ENCODE assay signal across 9 cellular contexts in genomic region chr12:104699489-104700194, GRCh38.
A peak's percentile ranks its signal among the peaks of the same experiment; 100 is the strongest.
DNase-seq lines count a peak whose midpoint lies in the region; ATAC-seq and TF ChIP-seq lines count a peak whose summit lies in the region.
"Had no signal": no experiment of that assay in that cellular context is flagged by ENCODE, and none has a peak within 500 bp of the region (broad histone marks: within the 10 kb centered on the region; RNA-seq: fewer than 3 reads in every experiment).

No MANE protein-coding gene starts in this region.

- DNase-seq in activated T-cell treated with anti-CD3 and anti-CD28 coated beads for 48 hours (ENCODE audit: low read depth) (peak; percentile 25), activated T-cell treated with anti-CD3 and anti-CD28 coated beads for 4 hours (no peak), sciatic nerve (ENCODE audit: low spot score) (peak; percentile 28), anterior cingulate cortex (lab: John Stamatoyannopoulos, UW) (no peak), NCI-H128 (lab: John Stamatoyannopoulos, UW; ENCODE audit: unreplicated experiment) (no peak)
- DNase-seq: NCI-H226 had no signal

- intact Hi-C loops in sciatic nerve (cut with DNase I), result loop anchor here (5.0 kb wide), 1 partner anchor 1873 kb away; no protein-coding TSS in a partner anchor

- ATAC-seq in GM21723 (IDR thresholded peaks at IDR 0.05; ENCODE audit: unreplicated experiment) (peak; percentile 77), SK-N-SH treated with all-trans-retinoic acid at 6 μM for 48 hours (peak; percentile 80), sciatic nerve (no peak), HG03442 (IDR thresholded peaks at IDR 0.05; ENCODE audit: unreplicated experiment) (no peak)

TF ChIP-seq in SK-N-SH treated with all-trans-retinoic acid at 6 μM for 48 hours, 23 proteins besides CTCF, POLR2A, EP300 and RAD21:
- no peak for TF ChIP-seq CSDC2 (CRISPR knock-in tag; IDR thresholded peaks at IDR 0.05)
- TF ChIP-seq ISL1 (CRISPR knock-in tag; IDR thresholded peaks at IDR 0.05), result peak; percentile 71

Comparison
In these comparisons a context has a peak if more than half of its experiments do, and no peak if none do; other contexts are left out.
1. DNase-seq: peak in activated T-cell treated with anti-CD3 and anti-CD28 coated beads for 48 hours (single experiment) and sciatic nerve (single experiment); none in activated T-cell treated with anti-CD3 and anti-CD28 coated beads for 4 hours (single experiment), anterior cingulate cortex (0 of 58) and NCI-H128 (single experiment).
2. ATAC-seq: peak in GM21723 (single experiment) and SK-N-SH treated with all-trans-retinoic acid at 6 μM for 48 hours (single experiment); none in sciatic nerve (single experiment) and HG03442 (single experiment).